8 cellular contexts compared by ENCODE assay signal in the genomic region with DNA sequence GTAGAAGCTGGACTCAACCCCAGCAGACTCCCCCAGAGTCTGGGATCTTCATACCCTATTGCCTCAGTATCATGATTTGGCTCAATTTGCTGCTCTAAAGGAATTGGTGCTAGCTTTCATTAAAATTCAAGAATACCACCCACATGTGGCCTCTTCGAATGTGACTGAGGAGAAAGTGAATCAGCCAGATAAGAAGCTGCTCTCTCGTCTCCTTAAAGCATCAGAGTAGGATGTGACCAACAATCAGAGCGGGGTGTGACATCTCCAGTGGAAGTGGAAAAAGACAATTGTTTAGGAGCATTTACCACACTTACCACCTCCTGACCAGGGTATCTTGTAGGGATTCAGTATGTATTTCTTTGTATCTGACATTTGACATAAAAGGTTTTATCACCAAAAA.
"Had no signal": no experiment of that assay in that cellular context is flagged by ENCODE, and none has a peak within 500 bp of the region (broad histone marks: within the 10 kb centered on the region; RNA-seq: fewer than 3 reads in every experiment).

No MANE protein-coding gene starts in this region.

- H3K27ac Mint-ChIP-seq: GM23338, HFFc6, IgD-negative memory B cell had no signal

- FAIRE-seq: HepG2 had no signal

- H2AFZ ChIP-seq: GM23338 had no signal

- H3K9me3 Mint-ChIP-seq: HFFc6 had no signal

- H3K4me2 ChIP-seq: GM23338 had no signal

- H3K36me3 ChIP-seq: HAP-1 had no signal

- H3K4me3 Mint-ChIP-seq: GM23338, HFFc6, IgD-negative memory B cell had no signal

- H3K9me3 ChIP-seq: HAP-1 had no signal

- H3K27ac ChIP-seq: HL-60 had no signal

- H3K4me1 ChIP-seq: HAP-1 had no signal

- H3K36me3 Mint-ChIP-seq: IgD-negative memory B cell had no signal

- H3K27me3 Mint-ChIP-seq: IgD-negative memory B cell had no signal

- ATAC-seq: GM23338, HCT116, HepG2 had no signal

- H3K4me3 ChIP-seq: GM23338, HAP-1 had no signal

- DNase-seq: H7, HFFc6 had no signal
